ENCODE assay signal across 8 cellular contexts in the genomic region with DNA sequence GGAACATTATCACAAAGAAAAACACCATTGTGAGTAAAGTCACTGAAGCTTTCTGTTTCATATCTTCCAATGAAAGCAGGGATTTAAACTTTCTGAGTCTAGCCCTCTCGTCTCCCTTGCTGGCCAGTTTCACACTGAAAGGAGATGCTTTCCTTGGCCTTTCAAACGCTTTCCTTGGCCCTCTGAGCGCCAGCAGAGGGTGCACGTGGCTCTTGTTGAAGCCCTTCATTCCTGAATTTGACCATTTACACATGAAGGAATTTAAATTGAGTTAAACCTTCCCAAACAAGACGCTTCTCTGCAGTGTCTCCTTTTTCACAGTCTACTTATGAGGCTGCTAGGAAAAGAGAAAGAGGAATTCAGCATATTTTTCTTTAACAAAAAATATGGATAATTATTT. TPM values are rescaled to one million over a fixed set of nuclear protein-coding genes. Genes with fewer than 3 reads are reported as not detected.
DNase-seq lines count a peak whose midpoint lies in the region; ATAC-seq, FAIRE-seq and TF ChIP-seq lines count a peak whose summit lies in the region.

No MANE protein-coding gene starts in this region.

- H3K9me3 ChIP-seq in Loucy (ENCODE audit: insufficient read depth, low read depth, low read length), result no peaks in the 10 kb centered on the region
- no peaks in the 10 kb centered on the region for H3K9me3 ChIP-seq in astrocyte (ENCODE audit: insufficient read depth, low read depth, low read length)
- no peaks in the 10 kb centered on the region for H3K9me3 ChIP-seq in liver (ENCODE audit: control insufficient read depth in 4 of 4, low read length in 3 of 4)

- no peaks in the 10 kb centered on the region for H3F3A ChIP-seq in Loucy (ENCODE audit: low read depth)

- FAIRE-seq in astrocyte (lab: Jason Lieb, UNC), result peak; percentile 59

- H3K36me3 ChIP-seq in Loucy (ENCODE audit: insufficient read depth, low read length) (no peaks in the 10 kb centered on the region), astrocyte (ENCODE audit: insufficient read depth, low read length) (peaks cover 24% of the 10 kb centered on the region), liver (ENCODE audit: control insufficient read depth in 4 of 4, insufficient read depth in 3 of 4, low read depth in 1 of 4, low read length in 3 of 4) (peaks cover 4 to 17% (median 7%) of the 10 kb centered on the region in 4 donors)

- no peaks in the 10 kb centered on the region for H3K27me3 ChIP-seq in Loucy (ENCODE audit: insufficient read depth, low read length, poor library complexity, severe bottlenecking)
- no peaks in the 10 kb centered on the region for H3K27me3 ChIP-seq in astrocyte (ENCODE audit: insufficient read depth, low read length)
- no peaks in the 10 kb centered on the region for H3K27me3 ChIP-seq in liver (ENCODE audit: control insufficient read depth in 4 of 4, insufficient read depth in 4 of 4, low read length in 3 of 4)

- peaks cover 23% of the 10 kb centered on the region for H3K36me3 Mint-ChIP-seq in astrocyte (ENCODE audit: low read depth, unreplicated experiment)
- H3K36me3 Mint-ChIP-seq in effector memory CD8-positive, alpha-beta T cell (ENCODE audit: insufficient read depth), result no peaks in the 10 kb centered on the region

- TF ChIP-seq RAD21 in liver (IDR thresholded peaks at IDR 0.05), result peak; percentile 51 to 60

- peaks cover 12% of the 10 kb centered on the region for H3K4me1 ChIP-seq in Loucy (ENCODE audit: insufficient read depth, low read length, poor library complexity, severe bottlenecking)
- peaks cover 10% of the 10 kb centered on the region for H3K4me1 ChIP-seq in astrocyte (ENCODE audit: insufficient read depth, low read length)
- peaks cover 0 to 5% (median 0%) of the 10 kb centered on the region in 4 donors for H3K4me1 ChIP-seq in liver (ENCODE audit: control insufficient read depth in 4 of 4, insufficient read depth in 4 of 4, low read length in 3 of 4)

- no peaks in the 10 kb centered on the region for H3K27me3 Mint-ChIP-seq in astrocyte (ENCODE audit: low read depth, unreplicated experiment)
- H3K27me3 Mint-ChIP-seq in effector memory CD8-positive, alpha-beta T cell, result peaks cover 40 to 57% of the 10 kb centered on the region in 2 donors

- peak; percentile 20 for DNase-seq in COLO829 (ENCODE audit: low spot score)
- no peak for DNase-seq in astrocyte (ENCODE audit: low read depth)
- DNase-seq in NCI-H128 (lab: John Stamatoyannopoulos, UW; ENCODE audit: unreplicated experiment), result no peak
- no peak for DNase-seq in activated CD8-positive, alpha-beta memory T cell treated with anti-CD3 and anti-CD28 coated beads for 24 hours
- DNase-seq in effector memory CD8-positive, alpha-beta T cell, result no peak

- 58% methylated on average over 5 of the region's 5 CpGs for WGBS in liver

- TF ChIP-seq CTCF in Loucy (conservative IDR thresholded peaks at IDR 0.05; ENCODE audit: low read length) (peak; percentile 46), astrocyte (IDR thresholded peaks at IDR 0.05; ENCODE audit: insufficient read depth, low read depth, low read length) (peak; percentile 76), liver (IDR thresholded peaks at IDR 0.05; ENCODE audit: low read depth, low read length, missing input control) (peak; percentile 18)

- H3K4me2 ChIP-seq in Loucy (ENCODE audit: low read depth, low read length, poor library complexity, severe bottlenecking) (no peak overlapping the region), astrocyte (ENCODE audit: low read length) (no peak overlapping the region)

- H3K4me3 Mint-ChIP-seq in astrocyte (ENCODE audit: unreplicated experiment), result no peak overlapping the region
- no peak overlapping the region for H3K4me3 Mint-ChIP-seq in effector memory CD8-positive, alpha-beta T cell

- no peak for ATAC-seq in HG03439 (IDR thresholded peaks at IDR 0.05; ENCODE audit: unreplicated experiment)
- no peak for ATAC-seq in effector memory CD8-positive, alpha-beta T cell (replicated peaks)

- peaks cover 33% of the 10 kb centered on the region for H3K4me1 Mint-ChIP-seq in astrocyte (ENCODE audit: low read depth, unreplicated experiment)
- H3K4me1 Mint-ChIP-seq in effector memory CD8-positive, alpha-beta T cell (ENCODE audit: low read depth in 2 of 2), result peaks cover 5 to 11% of the 10 kb centered on the region in 2 donors

- H3K27ac Mint-ChIP-seq in astrocyte (ENCODE audit: unreplicated experiment), result no peak overlapping the region
- H3K27ac Mint-ChIP-seq in effector memory CD8-positive, alpha-beta T cell, result no peak overlapping the region

- H2AFZ ChIP-seq in Loucy (ENCODE audit: low read length) (peak overlapping the region; percentile 46; the same call in 1 of the 2 replicates), astrocyte (ENCODE audit: low read depth, low read length) (no peak overlapping the region)

- H3K9me3 Mint-ChIP-seq in astrocyte (ENCODE audit: unreplicated experiment), result no peaks in the 10 kb centered on the region
- no peaks in the 10 kb centered on the region for H3K9me3 Mint-ChIP-seq in effector memory CD8-positive, alpha-beta T cell

- H3K9ac ChIP-seq in Loucy (ENCODE audit: low read depth, low read length, poor library complexity, severe bottlenecking), result no peak overlapping the region
- no peak overlapping the region for H3K9ac ChIP-seq in astrocyte (ENCODE audit: low read length)
- no peak overlapping the region for H3K9ac ChIP-seq in liver (ENCODE audit: low read depth in 1 of 2, low read length in 2 of 2)

- H4K20me1 ChIP-seq in Loucy (ENCODE audit: insufficient read depth, low read length, poor library complexity, severe bottlenecking), result no peaks in the 10 kb centered on the region
- peaks cover 15% of the 10 kb centered on the region for H4K20me1 ChIP-seq in astrocyte (ENCODE audit: insufficient read depth, low read length)

- no peak overlapping the region for H3K27ac ChIP-seq in astrocyte (ENCODE audit: low read depth, low read length)
- no peak overlapping the region for H3K27ac ChIP-seq in liver (ENCODE audit: low read depth in 1 of 2, low read length in 2 of 2)

- H3K9me2 ChIP-seq in Loucy (replicated peaks; ENCODE audit: low read depth, low read length), result no peaks in the 10 kb centered on the region

- H3K79me2 ChIP-seq in Loucy (ENCODE audit: insufficient read depth, low read length) (no peaks in the 10 kb centered on the region), astrocyte (ENCODE audit: insufficient read depth, low read length) (peaks cover 7% of the 10 kb centered on the region)

- H3K4me3 ChIP-seq in Loucy (ENCODE audit: low read length, poor library complexity, severe bottlenecking), result no peak overlapping the region
- no peak overlapping the region for H3K4me3 ChIP-seq in astrocyte (ENCODE audit: insufficient read depth, low read depth, low read length)
- H3K4me3 ChIP-seq in liver (ENCODE audit: low read depth in 1 of 3, low read length in 3 of 3), result no peak overlapping the region

TF ChIP-seq in liver, 16 proteins besides CTCF, POLR2A, EP300 and RAD21:
- TF ChIP-seq FOXA2 (IDR thresholded peaks at IDR 0.05) (no peak), ATF3 (IDR thresholded peaks at IDR 0.05) (peak; percentile 12), MAX (IDR thresholded peaks at IDR 0.05) (no peak), HNF4A (conservative IDR thresholded peaks at IDR 0.05) (no peak), JUND (IDR thresholded peaks at IDR 0.05) (peak in 1 of 2 donors; percentile 2), RXRA (IDR thresholded peaks at IDR 0.05) (no peak), TAF1 (conservative IDR thresholded peaks at IDR 0.05) (no peak), EGR1 (IDR thresholded peaks at IDR 0.05; ENCODE audit: low read depth in 2 of 2) (peak in 1 of 2 donors; percentile 25), GABPA (IDR thresholded peaks at IDR 0.05 in 1 of 2, conservative IDR thresholded peaks at IDR 0.05 in 1 of 2) (no peak), HNF4G (IDR thresholded peaks at IDR 0.05) (no peak), NR2F2 (IDR thresholded peaks at IDR 0.05) (no peak), SP1 (IDR thresholded peaks at IDR 0.05) (no peak), YY1 (IDR thresholded peaks at IDR 0.05) (no peak)

RNA-seq across cellular contexts. Expression of gene NNMT, which starts 21.5 kb away (rescaled TPM):
- total RNA-seq in astrocyte, result 394 and 527 TPM in 2 replicates
- total RNA-seq in liver, result 1,000 to 10,000 TPM in 1 of 2 donors, under 1 TPM in 1; 0.47 to 2,438 TPM
- polyA plus RNA-seq in liver, result 1,000 to 10,000 TPM; 3,316 to 3,724 TPM

Comparison
In these comparisons a context has a peak if more than half of its experiments do, and no peak if none do; other contexts are left out.
1. CTCF ChIP-seq: peak in every context shown above with its lines; median percentile 76 in astrocyte; 46 in Loucy; 18 in liver.